Comparison of ENCODE assay signal across 11 cellular contexts in the genomic region with DNA sequence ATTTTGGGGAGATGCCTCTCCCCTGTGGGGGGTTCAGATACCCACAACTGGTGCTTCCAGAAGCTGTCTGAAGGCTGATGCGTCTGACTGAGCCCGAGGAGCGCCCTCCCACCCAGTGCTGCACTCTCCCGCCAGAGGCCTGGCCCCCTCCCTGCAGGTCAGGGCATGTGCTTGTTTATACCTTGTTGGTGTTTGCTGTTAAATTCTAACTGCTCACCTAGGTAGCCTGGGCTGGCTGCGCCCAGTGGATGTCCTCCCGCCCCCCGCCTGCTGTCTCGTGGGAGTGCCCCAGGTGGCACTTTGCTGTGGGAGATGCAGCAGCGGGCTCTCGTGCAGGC. TPM values are rescaled to one million over a fixed set of nuclear protein-coding genes. Genes with fewer than 3 reads are reported as not detected.
DNase-seq lines count a peak whose midpoint lies in the region; ATAC-seq, FAIRE-seq and TF ChIP-seq lines count a peak whose summit lies in the region.
"Had no signal": no experiment of that assay in that cellular context is flagged by ENCODE, and none has a peak within 500 bp of the region (broad histone marks: within the 10 kb centered on the region; RNA-seq: fewer than 3 reads in every experiment).

No MANE protein-coding gene starts in this region.

- peaks cover 45% of the 10 kb centered on the region for H3K4me1 ChIP-seq in keratinocyte (ENCODE audit: control insufficient read depth, extremely low read depth, insufficient read depth, low read length)
- H3K4me1 ChIP-seq: HAP-1 had no signal

- no peak for ATAC-seq in activated CD8-positive, alpha-beta T cell treated with anti-CD3 and anti-CD28 coated beads, Interleukin-2, amount 10 ng/mL, durations not matched to agents 7 days and 5 days
- ATAC-seq in stimulated activated naive CD8-positive, alpha-beta T cell treated with anti-CD3 and anti-CD28 coated beads, Interleukin-15, amount 100 ng/mL, for 72 hours, result no peak
- no peak for ATAC-seq in HG03520 (IDR thresholded peaks at IDR 0.05; ENCODE audit: unreplicated experiment)

- H3K27ac Mint-ChIP-seq in activated CD8-positive, alpha-beta T cell treated with anti-CD3 and anti-CD28 coated beads, Interleukin-2, amount 10 ng/mL, durations not matched to agents 7 days and 5 days, result peak overlapping the region; percentile 74
- peak overlapping the region in 1 of 2 donors; percentile 94 for H3K27ac Mint-ChIP-seq in stimulated activated naive CD8-positive, alpha-beta T cell treated with anti-CD3 and anti-CD28 coated beads, Interleukin-15, amount 100 ng/mL, for 72 hours

- no peak for FAIRE-seq in keratinocyte (lab: Jason Lieb, UNC)
- FAIRE-seq: urothelium cell line had no signal

- H3K36me3 Mint-ChIP-seq in activated CD8-positive, alpha-beta T cell treated with anti-CD3 and anti-CD28 coated beads, Interleukin-2, amount 10 ng/mL, durations not matched to agents 7 days and 5 days (ENCODE audit: low read depth), result peaks cover 49% of the 10 kb centered on the region

- peak overlapping the region; percentile 66 for H3K4me2 ChIP-seq in keratinocyte (ENCODE audit: control insufficient read depth, extremely low read depth, insufficient read depth, low read depth, low read length)

- no peaks in the 10 kb centered on the region for H3K9me3 Mint-ChIP-seq in activated CD8-positive, alpha-beta T cell treated with anti-CD3 and anti-CD28 coated beads, Interleukin-2, amount 10 ng/mL, durations not matched to agents 7 days and 5 days (ENCODE audit: insufficient read depth)
- H3K9me3 Mint-ChIP-seq in stimulated activated naive CD8-positive, alpha-beta T cell treated with anti-CD3 and anti-CD28 coated beads, Interleukin-15, amount 100 ng/mL, for 72 hours, result no peaks in the 10 kb centered on the region

- peaks cover 5 to 24% of the 10 kb centered on the region in 2 experiments for H3K36me3 ChIP-seq in keratinocyte (ENCODE audit: control insufficient read depth in 2 of 2, extremely low read depth in 1 of 2, insufficient read depth in 2 of 2, low read length in 2 of 2)
- H3K36me3 ChIP-seq: HAP-1 had no signal

- POLR2A ChIA-PET in activated CD8-positive, alpha-beta T cell treated with anti-CD3 and anti-CD28 coated beads, Interleukin-2, amount 10 ng/mL, durations not matched to agents 7 days and 5 days (lab: Charles Lee), result interaction anchor here (1.4 to 1.6 kb wide), 2 partner anchors 21 to 124 kb away, joined by 5 read pairs; no protein-coding TSS in a partner anchor

- peaks cover 26% of the 10 kb centered on the region for H3K9me1 ChIP-seq in keratinocyte (ENCODE audit: control insufficient read depth, extremely low read depth, insufficient read depth, low read length)

- H3K27me3 Mint-ChIP-seq in activated CD8-positive, alpha-beta T cell treated with anti-CD3 and anti-CD28 coated beads, Interleukin-2, amount 10 ng/mL, durations not matched to agents 7 days and 5 days (ENCODE audit: low read depth), result no peaks in the 10 kb centered on the region
- H3K27me3 Mint-ChIP-seq in stimulated activated naive CD8-positive, alpha-beta T cell treated with anti-CD3 and anti-CD28 coated beads, Interleukin-15, amount 100 ng/mL, for 72 hours, result no peaks in the 10 kb centered on the region

- H3K4me3 ChIP-seq in keratinocyte (ENCODE audit: control insufficient read depth in 2 of 3, extremely low read depth in 1 of 3, insufficient read depth in 2 of 3, low read depth in 1 of 3, low read length in 3 of 3), result peak overlapping the region in 1 of 3 experiments; percentile 16
- H3K4me3 ChIP-seq: HAP-1 had no signal

- H3K4me1 Mint-ChIP-seq in activated CD8-positive, alpha-beta T cell treated with anti-CD3 and anti-CD28 coated beads, Interleukin-2, amount 10 ng/mL, durations not matched to agents 7 days and 5 days (ENCODE audit: low read depth), result peaks cover 100% of the 10 kb centered on the region
- H3K4me1 Mint-ChIP-seq in stimulated activated naive CD8-positive, alpha-beta T cell treated with anti-CD3 and anti-CD28 coated beads, Interleukin-15, amount 100 ng/mL, for 72 hours, result peaks cover 100% of the 10 kb centered on the region

- peak; percentile 36 for DNase-seq in NCI-H345 (lab: John Stamatoyannopoulos, UW)
- no peak for DNase-seq in NCI-H345 treated with DMSO at 0.1 percent for 48 hours (lab: John Stamatoyannopoulos, UW; ENCODE audit: unreplicated experiment)
- DNase-seq in activated CD8-positive, alpha-beta T cell treated with anti-CD3 and anti-CD28 coated beads, Interleukin-2, amount 10 ng/mL, durations not matched to agents 7 days and 5 days, result no peak
- DNase-seq in keratinocyte (ENCODE audit: low read depth, low spot score), result no peak
- no peak for DNase-seq in stimulated activated naive CD8-positive, alpha-beta T cell treated with anti-CD3 and anti-CD28 coated beads, Interleukin-15, amount 100 ng/mL, for 72 hours
- DNase-seq in medulla oblongata (ENCODE audit: extremely low spot score), result no peak
- no peak for DNase-seq in T-helper 2 cell
- DNase-seq: foreskin melanocyte had no signal

- H3K27me3 ChIP-seq in keratinocyte (ENCODE audit: control insufficient read depth, extremely low read depth, insufficient read depth, low read length), result no peaks in the 10 kb centered on the region

- H3K9ac ChIP-seq in keratinocyte (ENCODE audit: control insufficient read depth, extremely low read depth, insufficient read depth, low read length), result peak overlapping the region; percentile 30

- no peak overlapping the region for H3K4me3 Mint-ChIP-seq in activated CD8-positive, alpha-beta T cell treated with anti-CD3 and anti-CD28 coated beads, Interleukin-2, amount 10 ng/mL, durations not matched to agents 7 days and 5 days
- peak overlapping the region; percentile 21 to 59 for H3K4me3 Mint-ChIP-seq in stimulated activated naive CD8-positive, alpha-beta T cell treated with anti-CD3 and anti-CD28 coated beads, Interleukin-15, amount 100 ng/mL, for 72 hours

- H3K27ac ChIP-seq in keratinocyte (ENCODE audit: control insufficient read depth, insufficient read depth, low read length), result peak overlapping the region; percentile 68

- TF ChIP-seq CTCF in keratinocyte (optimal IDR thresholded peaks at IDR 0.05 in 1 of 3, IDR thresholded peaks at IDR 0.05 in 1 of 3, conservative IDR thresholded peaks at IDR 0.05 in 1 of 3; ENCODE audit: extremely low read depth in 1 of 3, insufficient read depth in 2 of 3, low read length in 3 of 3), result no peak

- dilution Hi-C loops in keratinocyte (cut with MboI; ENCODE audit: extremely low pct_ligation_motif_present, low sequenced_read_pairs), result no loop called here

- CTCF ChIA-PET in activated CD8-positive, alpha-beta T cell treated with anti-CD3 and anti-CD28 coated beads, Interleukin-2, amount 10 ng/mL, durations not matched to agents 7 days and 5 days (lab: Charles Lee), result interaction anchor here (15.0 kb wide), 1 partner anchor 24 kb away, joined by 211 read pairs; no protein-coding TSS in a partner anchor

- H4K20me1 ChIP-seq in keratinocyte (ENCODE audit: control insufficient read depth, extremely low read depth, insufficient read depth, low read length), result peaks cover 66% of the 10 kb centered on the region

- peaks cover 98% of the 10 kb centered on the region for H3K79me2 ChIP-seq in keratinocyte (ENCODE audit: control insufficient read depth, insufficient read depth, low read length)

- no peak overlapping the region for H2AFZ ChIP-seq in keratinocyte (ENCODE audit: control insufficient read depth, low read length)

- H3K9me3 ChIP-seq in keratinocyte (ENCODE audit: control insufficient read depth, low read depth, low read length), result no peaks in the 10 kb centered on the region
- H3K9me3 ChIP-seq: HAP-1 had no signal

RNA-seq across cellular contexts. Expression of gene KLF13, which starts 12.9 kb away (rescaled TPM):
- 100 to 1,000 TPM; 214 to 215 TPM for total RNA-seq in activated CD8-positive, alpha-beta T cell treated with anti-CD3 and anti-CD28 coated beads, Interleukin-2, amount 10 ng/mL, durations not matched to agents 7 days and 5 days
- polyA plus RNA-seq in keratinocyte, result 42.4 to 66.7 TPM (median 59.8 TPM) in 3 replicates
- polyA plus RNA-seq in keratinocyte (2011; ENCODE audit: low read depth), result 25.8 TPM
- polyA plus RNA-seq in keratinocyte (2011; cell fraction: cytosol; rRNA removed), result 44.4 and 68.0 TPM in 2 replicates
- 107 and 118 TPM in 2 replicates for polyA plus RNA-seq in keratinocyte (2011; cell fraction: nucleus; rRNA removed)
- 58.5 and 59.0 TPM in 2 replicates for polyA plus RNA-seq in keratinocyte (2012; ENCODE audit: low replicate concordance)
- polyA minus RNA-seq in keratinocyte, result 52.2 to 63.3 TPM (median 62.0 TPM) in 3 replicates
- 49.5 TPM for polyA minus RNA-seq in keratinocyte (2011; cell fraction: cytosol; rRNA and poly(A)+ RNA removed)
- 45.8 and 58.6 TPM in 2 replicates for polyA minus RNA-seq in keratinocyte (2011; cell fraction: nucleus; rRNA and poly(A)+ RNA removed)
